8 cellular contexts compared by ENCODE assay signal in genomic region chr1:45010855-45011811, GRCh38. TPM values are rescaled to one million over a fixed set of nuclear protein-coding genes. Genes with fewer than 3 reads are reported as not detected.
DNase-seq lines count a peak whose midpoint lies in the region; ATAC-seq, FAIRE-seq and TF ChIP-seq lines count a peak whose summit lies in the region.

Gene HECTD3 (minus strand): TSS chr1:45011324. CDS start chr1:45011257, 67 bp downstream.

- DNase-seq in AG08395 (ENCODE audit: low spot score): peak; percentile 78
- peak; percentile 79 for DNase-seq in NCI-H345 (lab: John Stamatoyannopoulos, UW)
- peak; percentile 55 for DNase-seq in activated CD4-positive, CD25-positive, alpha-beta regulatory T cell treated with anti-CD3 and anti-CD28 coated beads, Interleukin-2, amount 50 U/mL, for 16 hours (ENCODE audit: low read depth, low spot score)
- peak; percentile 47 to 52 for DNase-seq in central memory CD8-positive, alpha-beta T cell (ENCODE audit: low spot score in 2 of 2)
- DNase-seq in keratinocyte (ENCODE audit: low read depth, low spot score): no peak
- peak; percentile 34 to 67 (median 49) for DNase-seq in stimulated activated CD4-positive, alpha-beta T cell treated with anti-CD3 and anti-CD28 coated beads, Interleukin-12 subunit alpha, Interleukin-12 subunit beta, amount 100 ng/mL, for 48 hours (ENCODE audit: low read depth in 2 of 3, low spot score in 1 of 3)

- peak within 1 kb of the TSS; percentile 99 for H3K4me2 ChIP-seq in keratinocyte (ENCODE audit: control insufficient read depth, extremely low read depth, insufficient read depth, low read depth, low read length)

- H3K4me1 Mint-ChIP-seq in central memory CD8-positive, alpha-beta T cell: peaks cover 58% of the 10 kb centered on the region

- H3K79me2 ChIP-seq in keratinocyte (ENCODE audit: control insufficient read depth, insufficient read depth, low read length): peaks cover 26% of the 10 kb centered on the region

- peaks cover 21% of the 10 kb centered on the region for H3K4me1 ChIP-seq in keratinocyte (ENCODE audit: control insufficient read depth, extremely low read depth, insufficient read depth, low read length)

- peak within 1 kb of the TSS; percentile 86 for H3K9ac ChIP-seq in keratinocyte (ENCODE audit: control insufficient read depth, extremely low read depth, insufficient read depth, low read length)

- peaks cover 29% of the 10 kb centered on the region for H3K36me3 Mint-ChIP-seq in central memory CD8-positive, alpha-beta T cell (ENCODE audit: insufficient read depth)

- peak within 1 kb of the TSS; percentile 88 for H3K27ac ChIP-seq in keratinocyte (ENCODE audit: control insufficient read depth, insufficient read depth, low read length)

- peaks cover 27 to 38% of the 10 kb centered on the region in 2 experiments for H3K36me3 ChIP-seq in keratinocyte (ENCODE audit: control insufficient read depth in 2 of 2, extremely low read depth in 1 of 2, insufficient read depth in 2 of 2, low read length in 2 of 2)

- TF ChIP-seq CTCF in keratinocyte (optimal IDR thresholded peaks at IDR 0.05 in 1 of 3, IDR thresholded peaks at IDR 0.05 in 1 of 3, conservative IDR thresholded peaks at IDR 0.05 in 1 of 3; ENCODE audit: extremely low read depth in 1 of 3, insufficient read depth in 2 of 3, low read length in 3 of 3): no peak

- ATAC-seq in GM18873 (IDR thresholded peaks at IDR 0.05; ENCODE audit: low FRiP score, unreplicated experiment) (peak; percentile 53), HG03135 (IDR thresholded peaks at IDR 0.05; ENCODE audit: unreplicated experiment) (peak; percentile 48)
- peak; percentile 78 for ATAC-seq in central memory CD8-positive, alpha-beta T cell (replicated peaks; ENCODE audit: extremely low read depth, poor library complexity, severe bottlenecking)

- no peaks in the 10 kb centered on the region for H3K9me1 ChIP-seq in keratinocyte (ENCODE audit: control insufficient read depth, extremely low read depth, insufficient read depth, low read length)

- no peaks in the 10 kb centered on the region for H3K27me3 ChIP-seq in keratinocyte (ENCODE audit: control insufficient read depth, extremely low read depth, insufficient read depth, low read length)

- dilution Hi-C loops in keratinocyte (cut with MboI; ENCODE audit: extremely low pct_ligation_motif_present, low sequenced_read_pairs): no loop called here

- no peaks in the 10 kb centered on the region for H3K27me3 Mint-ChIP-seq in central memory CD8-positive, alpha-beta T cell

- H3K4me3 ChIP-seq in keratinocyte (ENCODE audit: control insufficient read depth in 2 of 3, extremely low read depth in 1 of 3, insufficient read depth in 2 of 3, low read depth in 1 of 3, low read length in 3 of 3): peak within 1 kb of the TSS; percentile 76 to 94 (median 93)

- FAIRE-seq in keratinocyte (lab: Jason Lieb, UNC): no peak

- H3K9me3 ChIP-seq in keratinocyte (ENCODE audit: control insufficient read depth, low read depth, low read length): no peaks in the 10 kb centered on the region

- no peaks in the 10 kb centered on the region for H3K9me3 Mint-ChIP-seq in central memory CD8-positive, alpha-beta T cell

- peak within 1 kb of the TSS; percentile 90 for H3K4me3 Mint-ChIP-seq in central memory CD8-positive, alpha-beta T cell

- H2AFZ ChIP-seq in keratinocyte (ENCODE audit: control insufficient read depth, low read length): peak within 1 kb of the TSS; percentile 99

- peak within 1 kb of the TSS; percentile 90 for H3K27ac Mint-ChIP-seq in central memory CD8-positive, alpha-beta T cell (ENCODE audit: low read depth)

- H4K20me1 ChIP-seq in keratinocyte (ENCODE audit: control insufficient read depth, extremely low read depth, insufficient read depth, low read length): no peaks in the 10 kb centered on the region

RNA-seq across cellular contexts. Expression of gene HECTD3, which starts in this region (rescaled TPM):
- polyA plus RNA-seq in keratinocyte: 28.1 to 38.2 TPM (median 34.9 TPM) in 3 replicates
- polyA plus RNA-seq in keratinocyte (2011; ENCODE audit: low read depth): 18.6 TPM
- polyA plus RNA-seq in keratinocyte (2011; cell fraction: cytosol; rRNA removed): 29.1 and 35.1 TPM in 2 replicates
- 71.8 and 72.6 TPM in 2 replicates for polyA plus RNA-seq in keratinocyte (2011; cell fraction: nucleus; rRNA removed)
- 21.5 and 28.9 TPM in 2 replicates for polyA plus RNA-seq in keratinocyte (2012; ENCODE audit: low replicate concordance)
- 51.7 to 64.3 TPM (median 52.0 TPM) in 3 replicates for polyA minus RNA-seq in keratinocyte
- 43.5 TPM for polyA minus RNA-seq in keratinocyte (2011; cell fraction: cytosol; rRNA and poly(A)+ RNA removed)
- polyA minus RNA-seq in keratinocyte (2011; cell fraction: nucleus; rRNA and poly(A)+ RNA removed): 20.3 and 23.7 TPM in 2 replicates
